1 cellular context compared by ENCODE assay signal in the genomic region with DNA sequence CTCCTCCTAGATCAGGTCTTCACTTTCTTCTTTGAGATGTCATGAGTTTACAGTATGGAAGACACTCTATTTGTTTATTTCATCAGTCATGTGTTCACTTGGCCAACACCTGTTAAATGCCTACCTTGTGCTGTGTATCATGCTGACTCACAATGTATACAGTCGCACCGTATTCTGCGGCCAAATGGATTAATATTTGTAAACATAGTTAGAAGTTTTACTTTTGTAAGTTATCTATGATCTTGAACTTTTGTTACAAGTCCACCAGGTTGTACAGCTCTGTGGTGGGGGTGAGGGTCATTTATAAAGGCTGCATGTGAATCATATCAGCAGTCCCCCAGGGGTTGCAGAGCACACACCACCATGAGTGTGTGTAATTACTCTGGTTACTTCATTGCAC.
TF ChIP-seq lines count a peak whose summit lies in the region.

No MANE protein-coding gene starts in this region.

TF ChIP-seq in HepG2, 621 proteins besides CTCF, POLR2A, EP300 and RAD21 (continued from another document and continues in another):
- TF ChIP-seq CREB1 (IDR thresholded peaks at IDR 0.05) (no peak; the same call in 1 of the 2 replicates), CREB1 (CRISPR knock-in tag; IDR thresholded peaks at IDR 0.05) (peak; percentile 45; the same call in 1 of the 2 replicates), BCL6 (CRISPR knock-in tag; IDR thresholded peaks at IDR 0.05) (peak; percentile 54; the same call in 1 of the 2 replicates), MEF2D (CRISPR knock-in tag; IDR thresholded peaks at IDR 0.05) (peak; percentile 57; the same call in 1 of the 2 replicates), ARNT2 (CRISPR knock-in tag; IDR thresholded peaks at IDR 0.05; ENCODE audit: low read depth) (peak; percentile 52; the same call in 1 of the 2 replicates), ZNF143 (CRISPR knock-in tag; IDR thresholded peaks at IDR 0.05) (no peak), JUN (CRISPR knock-in tag; IDR thresholded peaks at IDR 0.05) (0 out of 2 replicates have a peak, but pooled peaks have one; percentile 66), RELA (CRISPR knock-in tag; IDR thresholded peaks at IDR 0.05) (no peak), BHLHE40 (IDR thresholded peaks at IDR 0.05; ENCODE audit: low read length) (peak; percentile 64), POLR2AphosphoS2 (IDR thresholded peaks at IDR 0.05; ENCODE audit: low read depth, low read length) (no peak), ZBTB3 (CRISPR knock-in tag; IDR thresholded peaks at IDR 0.05; ENCODE audit: borderline replicate concordance, low read depth) (no peak), SOX13 (IDR thresholded peaks at IDR 0.05) (peak; percentile 55; the same call in 1 of the 2 replicates), SOX13 (CRISPR knock-in tag; conservative IDR thresholded peaks at IDR 0.05 in 1 of 2, IDR thresholded peaks at IDR 0.05 in 1 of 2) (peak in 1 of 2 experiments; percentile 69; a peak in 2 of 4 replicates), SKI (IDR thresholded peaks at IDR 0.05; ENCODE audit: partially characterized antibody) (peak; percentile 61), TAF15 (IDR thresholded peaks at IDR 0.05; ENCODE audit: low read depth, low read length, poor library complexity, severe bottlenecking) (no peak), MIER3 (CRISPR knock-in tag; IDR thresholded peaks at IDR 0.05; ENCODE audit: borderline replicate concordance) (peak; percentile 81; the same call in 1 of the 2 replicates), FOXP1 (IDR thresholded peaks at IDR 0.05) (peak; percentile 86), FOXP1 (CRISPR knock-in tag; IDR thresholded peaks at IDR 0.05) (peak; percentile 94), MEIS2 (CRISPR knock-in tag; IDR thresholded peaks at IDR 0.05) (no peak), HHEX (CRISPR knock-in tag; IDR thresholded peaks at IDR 0.05) (peak; percentile 51; the same call in 1 of the 2 replicates), CEBPB (IDR thresholded peaks at IDR 0.05; ENCODE audit: borderline replicate concordance, low read depth, low read length) (peak; percentile 90), CAMTA2 (CRISPR knock-in tag; IDR thresholded peaks at IDR 0.05; ENCODE audit: borderline replicate concordance) (no peak), CBX2 (IDR thresholded peaks at IDR 0.05; ENCODE audit: low read depth, low read length) (no peak), CBX2 (CRISPR knock-in tag; IDR thresholded peaks at IDR 0.05; ENCODE audit: low read depth) (no peak), MAFK (conservative IDR thresholded peaks at IDR 0.05 in 1 of 2, IDR thresholded peaks at IDR 0.05 in 1 of 2; ENCODE audit: low read length in 2 of 2) (peak; percentile 61 to 76), TAF1 (CRISPR knock-in tag; IDR thresholded peaks at IDR 0.05) (no peak), ARID2 (CRISPR knock-in tag; IDR thresholded peaks at IDR 0.05; ENCODE audit: borderline replicate concordance) (no peak), NR2F2 (IDR thresholded peaks at IDR 0.05; ENCODE audit: borderline replicate concordance, low read depth) (0 out of 2 replicates have a peak, but pooled peaks have one; percentile 47), ZNF724P (CRISPR knock-in tag; IDR thresholded peaks at IDR 0.05; ENCODE audit: borderline replicate concordance) (no peak), NFE2 (CRISPR knock-in tag; IDR thresholded peaks at IDR 0.05) (peak; percentile 91), RFXAP (CRISPR knock-in tag; IDR thresholded peaks at IDR 0.05; ENCODE audit: borderline replicate concordance) (no peak), DMAP1 (CRISPR knock-in tag; IDR thresholded peaks at IDR 0.05) (no peak; the same call in 1 of the 2 replicates), HDAC2 (CRISPR knock-in tag; IDR thresholded peaks at IDR 0.05) (peak; percentile 71), ZNF33B (CRISPR knock-in tag; IDR thresholded peaks at IDR 0.05) (no peak), FOSL1 (CRISPR knock-in tag; IDR thresholded peaks at IDR 0.05; ENCODE audit: borderline replicate concordance) (peak; percentile 90)
- TF ChIP-seq, protein P1, sequence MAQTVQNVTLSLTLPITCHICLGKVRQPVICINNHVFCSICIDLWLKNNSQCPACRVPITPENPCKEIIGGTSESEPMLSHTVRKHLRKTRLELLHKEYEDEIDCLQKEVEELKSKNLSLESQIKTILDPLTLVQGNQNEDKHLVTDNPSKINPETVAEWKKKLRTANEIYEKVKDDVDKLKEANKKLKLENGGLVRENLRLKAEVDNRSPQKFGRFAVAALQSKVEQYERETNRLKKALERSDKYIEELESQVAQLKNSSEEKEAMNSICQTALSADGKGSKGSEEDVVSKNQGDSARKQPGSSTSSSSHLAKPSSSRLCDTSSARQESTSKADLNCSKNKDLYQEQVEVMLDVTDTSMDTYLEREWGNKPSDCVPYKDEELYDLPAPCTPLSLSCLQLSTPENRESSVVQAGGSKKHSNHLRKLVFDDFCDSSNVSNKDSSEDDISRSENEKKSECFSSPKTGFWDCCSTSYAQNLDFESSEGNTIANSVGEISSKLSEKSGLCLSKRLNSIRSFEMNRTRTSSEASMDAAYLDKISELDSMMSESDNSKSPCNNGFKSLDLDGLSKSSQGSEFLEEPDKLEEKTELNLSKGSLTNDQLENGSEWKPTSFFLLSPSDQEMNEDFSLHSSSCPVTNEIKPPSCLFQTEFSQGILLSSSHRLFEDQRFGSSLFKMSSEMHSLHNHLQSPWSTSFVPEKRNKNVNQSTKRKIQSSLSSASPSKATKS (CRISPR knock-in tag; IDR thresholded peaks at IDR 0.05) = no peak
- TF ChIP-seq, protein P2, sequence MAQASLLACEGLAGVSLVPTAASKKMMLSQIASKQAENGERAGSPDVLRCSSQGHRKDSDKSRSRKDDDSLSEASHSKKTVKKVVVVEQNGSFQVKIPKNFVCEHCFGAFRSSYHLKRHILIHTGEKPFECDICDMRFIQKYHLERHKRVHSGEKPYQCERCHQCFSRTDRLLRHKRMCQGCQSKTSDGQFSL (CRISPR knock-in tag; IDR thresholded peaks at IDR 0.05) = no peak
- TF ChIP-seq, protein P3, sequence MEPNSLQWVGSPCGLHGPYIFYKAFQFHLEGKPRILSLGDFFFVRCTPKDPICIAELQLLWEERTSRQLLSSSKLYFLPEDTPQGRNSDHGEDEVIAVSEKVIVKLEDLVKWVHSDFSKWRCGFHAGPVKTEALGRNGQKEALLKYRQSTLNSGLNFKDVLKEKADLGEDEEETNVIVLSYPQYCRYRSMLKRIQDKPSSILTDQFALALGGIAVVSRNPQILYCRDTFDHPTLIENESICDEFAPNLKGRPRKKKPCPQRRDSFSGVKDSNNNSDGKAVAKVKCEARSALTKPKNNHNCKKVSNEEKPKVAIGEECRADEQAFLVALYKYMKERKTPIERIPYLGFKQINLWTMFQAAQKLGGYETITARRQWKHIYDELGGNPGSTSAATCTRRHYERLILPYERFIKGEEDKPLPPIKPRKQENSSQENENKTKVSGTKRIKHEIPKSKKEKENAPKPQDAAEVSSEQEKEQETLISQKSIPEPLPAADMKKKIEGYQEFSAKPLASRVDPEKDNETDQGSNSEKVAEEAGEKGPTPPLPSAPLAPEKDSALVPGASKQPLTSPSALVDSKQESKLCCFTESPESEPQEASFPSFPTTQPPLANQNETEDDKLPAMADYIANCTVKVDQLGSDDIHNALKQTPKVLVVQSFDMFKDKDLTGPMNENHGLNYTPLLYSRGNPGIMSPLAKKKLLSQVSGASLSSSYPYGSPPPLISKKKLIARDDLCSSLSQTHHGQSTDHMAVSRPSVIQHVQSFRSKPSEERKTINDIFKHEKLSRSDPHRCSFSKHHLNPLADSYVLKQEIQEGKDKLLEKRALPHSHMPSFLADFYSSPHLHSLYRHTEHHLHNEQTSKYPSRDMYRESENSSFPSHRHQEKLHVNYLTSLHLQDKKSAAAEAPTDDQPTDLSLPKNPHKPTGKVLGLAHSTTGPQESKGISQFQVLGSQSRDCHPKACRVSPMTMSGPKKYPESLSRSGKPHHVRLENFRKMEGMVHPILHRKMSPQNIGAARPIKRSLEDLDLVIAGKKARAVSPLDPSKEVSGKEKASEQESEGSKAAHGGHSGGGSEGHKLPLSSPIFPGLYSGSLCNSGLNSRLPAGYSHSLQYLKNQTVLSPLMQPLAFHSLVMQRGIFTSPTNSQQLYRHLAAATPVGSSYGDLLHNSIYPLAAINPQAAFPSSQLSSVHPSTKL (CRISPR knock-in tag; IDR thresholded peaks at IDR 0.05) = peak; percentile 94
- TF ChIP-seq, protein P4, sequence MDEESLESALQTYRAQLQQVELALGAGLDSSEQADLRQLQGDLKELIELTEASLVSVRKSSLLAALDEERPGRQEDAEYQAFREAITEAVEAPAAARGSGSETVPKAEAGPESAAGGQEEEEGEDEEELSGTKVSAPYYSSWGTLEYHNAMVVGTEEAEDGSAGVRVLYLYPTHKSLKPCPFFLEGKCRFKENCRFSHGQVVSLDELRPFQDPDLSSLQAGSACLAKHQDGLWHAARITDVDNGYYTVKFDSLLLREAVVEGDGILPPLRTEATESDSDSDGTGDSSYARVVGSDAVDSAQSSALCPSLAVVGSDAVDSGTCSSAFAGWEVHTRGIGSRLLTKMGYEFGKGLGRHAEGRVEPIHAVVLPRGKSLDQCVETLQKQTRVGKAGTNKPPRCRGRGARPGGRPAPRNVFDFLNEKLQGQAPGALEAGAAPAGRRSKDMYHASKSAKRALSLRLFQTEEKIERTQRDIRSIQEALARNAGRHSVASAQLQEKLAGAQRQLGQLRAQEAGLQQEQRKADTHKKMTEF (CRISPR knock-in tag; IDR thresholded peaks at IDR 0.05) = peak; percentile 56; the same call in 1 of the 2 replicates
- TF ChIP-seq, protein P5, sequence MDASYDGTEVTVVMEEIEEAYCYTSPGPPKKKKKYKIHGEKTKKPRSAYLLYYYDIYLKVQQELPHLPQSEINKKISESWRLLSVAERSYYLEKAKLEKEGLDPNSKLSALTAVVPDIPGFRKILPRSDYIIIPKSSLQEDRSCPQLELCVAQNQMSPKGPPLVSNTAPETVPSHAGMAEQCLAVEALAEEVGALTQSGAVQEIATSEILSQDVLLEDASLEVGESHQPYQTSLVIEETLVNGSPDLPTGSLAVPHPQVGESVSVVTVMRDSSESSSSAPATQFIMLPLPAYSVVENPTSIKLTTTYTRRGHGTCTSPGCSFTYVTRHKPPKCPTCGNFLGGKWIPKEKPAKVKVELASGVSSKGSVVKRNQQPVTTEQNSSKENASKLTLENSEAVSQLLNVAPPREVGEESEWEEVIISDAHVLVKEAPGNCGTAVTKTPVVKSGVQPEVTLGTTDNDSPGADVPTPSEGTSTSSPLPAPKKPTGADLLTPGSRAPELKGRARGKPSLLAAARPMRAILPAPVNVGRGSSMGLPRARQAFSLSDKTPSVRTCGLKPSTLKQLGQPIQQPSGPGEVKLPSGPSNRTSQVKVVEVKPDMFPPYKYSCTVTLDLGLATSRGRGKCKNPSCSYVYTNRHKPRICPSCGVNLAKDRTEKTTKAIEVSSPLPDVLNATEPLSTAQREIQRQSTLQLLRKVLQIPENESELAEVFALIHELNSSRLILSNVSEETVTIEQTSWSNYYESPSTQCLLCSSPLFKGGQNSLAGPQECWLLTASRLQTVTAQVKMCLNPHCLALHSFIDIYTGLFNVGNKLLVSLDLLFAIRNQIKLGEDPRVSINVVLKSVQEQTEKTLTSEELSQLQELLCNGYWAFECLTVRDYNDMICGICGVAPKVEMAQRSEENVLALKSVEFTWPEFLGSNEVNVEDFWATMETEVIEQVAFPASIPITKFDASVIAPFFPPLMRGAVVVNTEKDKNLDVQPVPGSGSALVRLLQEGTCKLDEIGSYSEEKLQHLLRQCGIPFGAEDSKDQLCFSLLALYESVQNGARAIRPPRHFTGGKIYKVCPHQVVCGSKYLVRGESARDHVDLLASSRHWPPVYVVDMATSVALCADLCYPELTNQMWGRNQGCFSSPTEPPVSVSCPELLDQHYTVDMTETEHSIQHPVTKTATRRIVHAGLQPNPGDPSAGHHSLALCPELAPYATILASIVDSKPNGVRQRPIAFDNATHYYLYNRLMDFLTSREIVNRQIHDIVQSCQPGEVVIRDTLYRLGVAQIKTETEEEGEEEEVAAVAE (CRISPR knock-in tag; IDR thresholded peaks at IDR 0.05; ENCODE audit: borderline replicate concordance) = peak; percentile 47; the same call in 1 of the 2 replicates
- TF ChIP-seq, protein P6, sequence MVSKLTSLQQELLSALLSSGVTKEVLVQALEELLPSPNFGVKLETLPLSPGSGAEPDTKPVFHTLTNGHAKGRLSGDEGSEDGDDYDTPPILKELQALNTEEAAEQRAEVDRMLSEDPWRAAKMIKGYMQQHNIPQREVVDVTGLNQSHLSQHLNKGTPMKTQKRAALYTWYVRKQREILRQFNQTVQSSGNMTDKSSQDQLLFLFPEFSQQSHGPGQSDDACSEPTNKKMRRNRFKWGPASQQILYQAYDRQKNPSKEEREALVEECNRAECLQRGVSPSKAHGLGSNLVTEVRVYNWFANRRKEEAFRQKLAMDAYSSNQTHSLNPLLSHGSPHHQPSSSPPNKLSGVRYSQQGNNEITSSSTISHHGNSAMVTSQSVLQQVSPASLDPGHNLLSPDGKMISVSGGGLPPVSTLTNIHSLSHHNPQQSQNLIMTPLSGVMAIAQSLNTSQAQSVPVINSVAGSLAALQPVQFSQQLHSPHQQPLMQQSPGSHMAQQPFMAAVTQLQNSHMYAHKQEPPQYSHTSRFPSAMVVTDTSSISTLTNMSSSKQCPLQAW (CRISPR knock-in tag; IDR thresholded peaks at IDR 0.05) = peak; percentile 85
- TF ChIP-seq, protein P7, sequence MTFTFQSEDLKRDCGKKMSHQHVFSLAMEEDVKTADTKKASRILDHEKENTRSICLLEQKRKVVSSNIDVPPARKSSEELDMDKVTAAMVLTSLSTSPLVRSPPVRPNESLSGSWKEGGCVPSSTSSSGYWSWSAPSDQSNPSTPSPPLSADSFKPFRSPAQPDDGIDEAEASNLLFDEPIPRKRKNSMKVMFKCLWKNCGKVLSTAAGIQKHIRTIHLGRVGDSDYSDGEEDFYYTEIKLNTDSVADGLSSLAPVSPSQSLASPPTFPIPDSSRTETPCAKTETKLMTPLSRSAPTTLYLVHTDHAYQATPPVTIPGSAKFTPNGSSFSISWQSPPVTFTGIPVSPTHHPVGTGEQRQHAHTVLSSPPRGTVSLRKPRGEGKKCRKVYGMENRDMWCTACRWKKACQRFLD (CRISPR knock-in tag; IDR thresholded peaks at IDR 0.05; ENCODE audit: borderline replicate concordance) = no peak
- TF ChIP-seq, protein P8, sequence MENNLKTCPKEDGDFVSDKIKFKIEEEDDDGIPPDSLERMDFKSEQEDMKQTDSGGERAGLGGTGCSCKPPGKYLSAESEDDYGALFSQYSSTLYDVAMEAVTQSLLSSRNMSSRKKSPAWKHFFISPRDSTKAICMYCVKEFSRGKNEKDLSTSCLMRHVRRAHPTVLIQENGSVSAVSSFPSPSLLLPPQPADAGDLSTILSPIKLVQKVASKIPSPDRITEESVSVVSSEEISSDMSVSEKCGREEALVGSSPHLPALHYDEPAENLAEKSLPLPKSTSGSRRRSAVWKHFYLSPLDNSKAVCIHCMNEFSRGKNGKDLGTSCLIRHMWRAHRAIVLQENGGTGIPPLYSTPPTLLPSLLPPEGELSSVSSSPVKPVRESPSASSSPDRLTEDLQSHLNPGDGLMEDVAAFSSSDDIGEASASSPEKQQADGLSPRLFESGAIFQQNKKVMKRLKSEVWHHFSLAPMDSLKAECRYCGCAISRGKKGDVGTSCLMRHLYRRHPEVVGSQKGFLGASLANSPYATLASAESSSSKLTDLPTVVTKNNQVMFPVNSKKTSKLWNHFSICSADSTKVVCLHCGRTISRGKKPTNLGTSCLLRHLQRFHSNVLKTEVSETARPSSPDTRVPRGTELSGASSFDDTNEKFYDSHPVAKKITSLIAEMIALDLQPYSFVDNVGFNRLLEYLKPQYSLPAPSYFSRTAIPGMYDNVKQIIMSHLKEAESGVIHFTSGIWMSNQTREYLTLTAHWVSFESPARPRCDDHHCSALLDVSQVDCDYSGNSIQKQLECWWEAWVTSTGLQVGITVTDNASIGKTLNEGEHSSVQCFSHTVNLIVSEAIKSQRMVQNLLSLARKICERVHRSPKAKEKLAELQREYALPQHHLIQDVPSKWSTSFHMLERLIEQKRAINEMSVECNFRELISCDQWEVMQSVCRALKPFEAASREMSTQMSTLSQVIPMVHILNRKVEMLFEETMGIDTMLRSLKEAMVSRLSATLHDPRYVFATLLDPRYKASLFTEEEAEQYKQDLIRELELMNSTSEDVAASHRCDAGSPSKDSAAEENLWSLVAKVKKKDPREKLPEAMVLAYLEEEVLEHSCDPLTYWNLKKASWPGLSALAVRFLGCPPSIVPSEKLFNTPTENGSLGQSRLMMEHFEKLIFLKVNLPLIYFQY (CRISPR knock-in tag; IDR thresholded peaks at IDR 0.05; ENCODE audit: borderline replicate concordance) = no peak
